ENCODE assay signal across 14 cellular contexts in genomic region chr2:134145519-134145918, GRCh38.
"Had no signal": no experiment of that assay in that cellular context is flagged by ENCODE, and none has a peak within 500 bp of the region (broad histone marks: within the 10 kb centered on the region; RNA-seq: fewer than 3 reads in every experiment).

No MANE protein-coding gene starts in this region.

- H3K27ac ChIP-seq: upper lobe of left lung had no signal

- H3K36me3 ChIP-seq: upper lobe of left lung had no signal

- H3K36me3 Mint-ChIP-seq: natural killer cell treated with Interleukin-12 subunit alpha and Interleukin-12 subunit beta and Interleukin-15 and Interleukin-18, amount 100 ng/mL, for 72 hours had no signal

- H3K9me3 ChIP-seq: mucosa of descending colon, upper lobe of left lung had no signal

- H3K27me3 Mint-ChIP-seq: natural killer cell treated with Interleukin-12 subunit alpha and Interleukin-12 subunit beta and Interleukin-15 and Interleukin-18, amount 100 ng/mL, for 72 hours had no signal

- ATAC-seq: esophagus mucosa; left lobe of liver; mucosa of descending colon; natural killer cell treated with Interleukin-12 subunit alpha and Interleukin-12 subunit beta and Interleukin-15 and Interleukin-18, amount 100 ng/mL, for 72 hours had no signal

- H3K27ac Mint-ChIP-seq: activated T-helper 1 cell treated with anti-CD3 and anti-CD28 coated beads, Interleukin-12 subunit alpha, Interleukin-12 subunit beta, Interleukin-2, Interleukin-4 antibody, amounts not matched to agents 30 ng/mL and 10 ng/mL and 1 ng/mL, durations not matched to agents 14 hours and 24 hours and 36 hours had no signal

- H3K4me3 Mint-ChIP-seq: activated T-helper 1 cell treated with anti-CD3 and anti-CD28 coated beads, Interleukin-12 subunit alpha, Interleukin-12 subunit beta, Interleukin-2, Interleukin-4 antibody, amounts not matched to agents 30 ng/mL and 10 ng/mL and 1 ng/mL, durations not matched to agents 14 hours and 24 hours and 36 hours; natural killer cell treated with Interleukin-12 subunit alpha and Interleukin-12 subunit beta and Interleukin-15 and Interleukin-18, amount 100 ng/mL, for 72 hours had no signal

- FAIRE-seq: islet of Langerhans had no signal

- H3K27me3 ChIP-seq: upper lobe of left lung had no signal

- DNase-seq: activated CD4-positive, CD25-positive, alpha-beta regulatory T cell treated with anti-CD3 and anti-CD28 coated beads, Interleukin-2, amount 50 U/mL, for 72 hours; activated naive CD4-positive, alpha-beta T cell treated with Interleukin-2 at 50 U/mL for 16 hours; mucosa of descending colon; stimulated activated CD4-positive, alpha-beta T cell treated with anti-CD3 and anti-CD28 coated beads, Interleukin-12 subunit alpha, Interleukin-12 subunit beta, amount 100 ng/mL, for 4 hours; stimulated activated CD4-positive, alpha-beta T cell treated with anti-CD3 and anti-CD28 coated beads, Interleukin-2, amount 100 ng/mL, for 24 hours; stimulated activated naive CD4-positive, alpha-beta T cell; substantia nigra; T-helper 9 cell; upper lobe of left lung had no signal

- H3K9me3 Mint-ChIP-seq: activated T-helper 1 cell treated with anti-CD3 and anti-CD28 coated beads, Interleukin-12 subunit alpha, Interleukin-12 subunit beta, Interleukin-2, Interleukin-4 antibody, amounts not matched to agents 30 ng/mL and 10 ng/mL and 1 ng/mL, durations not matched to agents 14 hours and 24 hours and 36 hours; natural killer cell treated with Interleukin-12 subunit alpha and Interleukin-12 subunit beta and Interleukin-15 and Interleukin-18, amount 100 ng/mL, for 72 hours had no signal

- H3K4me3 ChIP-seq: mucosa of descending colon, upper lobe of left lung had no signal
